Comparison of ENCODE assay signal across 1 cellular context in the genomic region with DNA sequence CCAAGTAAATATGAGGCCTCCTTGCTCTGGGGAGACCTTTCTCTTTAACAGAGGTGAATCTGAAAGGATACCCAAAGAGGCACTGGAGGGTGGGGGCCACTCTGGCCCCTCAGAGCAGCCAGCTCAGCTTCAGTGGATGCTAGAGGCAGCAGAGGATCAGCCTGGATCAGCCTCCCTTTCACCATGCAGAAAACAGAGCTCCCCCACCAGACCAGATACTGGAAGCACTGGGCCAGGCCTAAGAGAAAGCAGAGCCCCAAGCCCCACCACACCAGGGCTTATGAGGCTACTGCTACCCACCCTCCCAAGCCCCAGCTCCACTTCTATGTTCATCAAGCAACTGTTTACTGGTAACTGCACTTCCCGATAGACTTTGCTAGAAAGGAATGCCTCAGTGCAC.
TF ChIP-seq lines count a peak whose summit lies in the region.

No MANE protein-coding gene starts in this region.

TF ChIP-seq in K562, 482 proteins besides CTCF, POLR2A, EP300 and RAD21:
- no peak for TF ChIP-seq ZNF239 (CRISPR knock-in tag; IDR thresholded peaks at IDR 0.05)
